Comparison of ENCODE assay signal across 16 cellular contexts in the genomic region with DNA sequence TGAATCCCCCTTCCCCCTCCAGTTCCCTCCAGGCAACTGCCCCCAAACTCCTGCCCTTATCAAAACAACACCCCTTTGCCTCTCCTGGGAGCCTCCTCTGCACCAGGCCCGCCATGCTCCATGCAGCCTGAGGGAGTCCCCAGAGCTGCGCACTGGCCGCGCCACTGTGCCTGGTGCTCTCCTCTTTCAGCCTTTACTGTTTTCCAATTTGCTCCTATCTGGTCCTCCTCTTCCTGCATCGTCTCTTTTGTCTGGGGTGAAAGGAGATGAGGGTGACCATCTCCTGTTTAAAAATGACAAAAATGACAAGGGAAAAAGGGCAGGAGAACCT.
A peak's percentile ranks its signal among the peaks of the same experiment; 100 is the strongest.
DNase-seq lines count a peak whose midpoint lies in the region; FAIRE-seq and TF ChIP-seq lines count a peak whose summit lies in the region.
"Had no signal": no experiment of that assay in that cellular context is flagged by ENCODE, and none has a peak within 500 bp of the region (broad histone marks: within the 10 kb centered on the region; RNA-seq: fewer than 3 reads in every experiment).

No MANE protein-coding gene starts in this region.

- H2AFZ ChIP-seq in neuronal stem cell (ENCODE audit: low read length) = no peak overlapping the region
- H2AFZ ChIP-seq: GM23248 had no signal

- intact Hi-C loops in Calu3 (cut with micrococcal nuclease; ENCODE audit: unreplicated experiment) = no loop called here

- H3K36me3 ChIP-seq in H7 (replicated peaks; ENCODE audit: control insufficient read depth, insufficient read depth, low read length) (no peaks in the 10 kb centered on the region), WERI-Rb-1 (no peaks in the 10 kb centered on the region), neuronal stem cell (replicated peaks in 1 of 2; ENCODE audit: control insufficient read depth in 2 of 2, insufficient read depth in 2 of 2, low read length in 2 of 2) (no peaks in the 10 kb centered on the region), BE2C (no peaks in the 10 kb centered on the region)
- H3K36me3 ChIP-seq: HAP-1 had no signal

- H2BK5ac ChIP-seq in neuronal stem cell (ENCODE audit: low read length) = no peak overlapping the region

- no peak overlapping the region for H4K91ac ChIP-seq in neuronal stem cell (ENCODE audit: low read depth, low read length, poor library complexity)

- H2BK120ac ChIP-seq in neuronal stem cell (ENCODE audit: low read depth, low read length) = no peak overlapping the region

- H3K27ac ChIP-seq in WERI-Rb-1 (no peak overlapping the region), neuronal stem cell (replicated peaks; ENCODE audit: low read length) (no peak overlapping the region)
- H3K27ac ChIP-seq: A549, GM23248 had no signal

- peak overlapping the region; percentile 32 for H3K23ac ChIP-seq in neuronal stem cell (ENCODE audit: low read depth, low read length, poor library complexity)

- TF ChIP-seq POLR2A in GM12891 (IDR thresholded peaks at IDR 0.05; ENCODE audit: low read depth, low read length) = no peak

- H4K8ac ChIP-seq in neuronal stem cell (ENCODE audit: low read depth, low read length) = no peak overlapping the region

- no peaks in the 10 kb centered on the region; the same call in 1 of the 2 replicates for H3K27me3 ChIP-seq in H7 (ENCODE audit: control insufficient read depth, insufficient read depth, low read length)
- H3K27me3 ChIP-seq in WERI-Rb-1 (ENCODE audit: insufficient read depth, low read depth, severe bottlenecking) = no peaks in the 10 kb centered on the region
- no peaks in the 10 kb centered on the region for H3K27me3 ChIP-seq in neuronal stem cell (ENCODE audit: control insufficient read depth in 3 of 3, insufficient read depth in 3 of 3, low read depth in 1 of 3, low read length in 3 of 3)
- no peaks in the 10 kb centered on the region for H3K27me3 ChIP-seq in BE2C

- BruUV-seq in Calu3 (replicated peaks; lab: Mats Ljungman, UMichigan) = no TSS peak

- peak overlapping the region; percentile 10 for H3K14ac ChIP-seq in neuronal stem cell (ENCODE audit: low read length)

- H3K4me3 ChIP-seq in H7 (ENCODE audit: insufficient read depth, low read depth, low read length) = no peak overlapping the region
- H3K4me3 ChIP-seq in WERI-Rb-1 (ENCODE audit: low read depth, low read length) = no peak overlapping the region
- no peak overlapping the region for H3K4me3 ChIP-seq in neuronal stem cell (ENCODE audit: low read length in 2 of 2)
- H3K4me3 ChIP-seq in BE2C (ENCODE audit: low read depth, low read length) = no peak overlapping the region
- H3K4me3 ChIP-seq: A549, GM23248, HAP-1 had no signal

- no peaks in the 10 kb centered on the region for H3K79me1 ChIP-seq in neuronal stem cell (ENCODE audit: low read depth, low read length)

- TF ChIP-seq CTCF in WERI-Rb-1 (IDR thresholded peaks at IDR 0.05; ENCODE audit: low read depth, low read length) (peak; percentile 42), BE2C (IDR thresholded peaks at IDR 0.05; ENCODE audit: low read depth, low read length) (no peak), Calu3 (IDR thresholded peaks at IDR 0.05; ENCODE audit: unreplicated experiment) (no peak)

- no peak overlapping the region for H3K4me3 Mint-ChIP-seq in Calu3 (ENCODE audit: low read depth, unreplicated experiment)
- H3K4me3 Mint-ChIP-seq: CD8-positive, alpha-beta T cell had no signal

- H2BK15ac ChIP-seq in neuronal stem cell (ENCODE audit: low read length) = no peak overlapping the region

- H3K18ac ChIP-seq in neuronal stem cell (ENCODE audit: low read length) = peak overlapping the region; percentile 30

- H3K4me1 Mint-ChIP-seq in Calu3 (ENCODE audit: low read depth, unreplicated experiment) = peaks cover 8% of the 10 kb centered on the region
- H3K4me1 Mint-ChIP-seq: CD14-positive monocyte had no signal

- CTCF ChIA-PET in Calu3 (lab: Charles Lee) = no interaction called here

- FAIRE-seq in GM12891 (lab: Jason Lieb, UNC) = no peak
- FAIRE-seq: A549 had no signal

- H2BK12ac ChIP-seq in neuronal stem cell (ENCODE audit: low read length) = no peak overlapping the region

- H3K4me1 ChIP-seq in neuronal stem cell (ENCODE audit: control insufficient read depth in 2 of 2, insufficient read depth in 1 of 2, low read depth in 1 of 2, low read length in 2 of 2) (no peaks in the 10 kb centered on the region), BE2C (no peaks in the 10 kb centered on the region)
- H3K4me1 ChIP-seq: A549, HAP-1 had no signal

- H3K9me3 Mint-ChIP-seq in Calu3 (ENCODE audit: low read depth, unreplicated experiment) = peaks cover 8% of the 10 kb centered on the region

- no peak overlapping the region for H2AK5ac ChIP-seq in neuronal stem cell (ENCODE audit: low read depth, low read length)

- whole genome bisulfite sequencing in neuronal stem cell (ENCODE audit: extremely low coverage in 2 of 2, insufficient read length in 2 of 2, insufficient replicate concordance in 1 of 2), 2 donors = no CpG with 5 or more reads among the region's 5 CpGs

- H3K4me2 ChIP-seq in neuronal stem cell (ENCODE audit: insufficient read depth, low read length, poor library complexity, severe bottlenecking) = no peak overlapping the region
- H3K4me2 ChIP-seq: A549 had no signal

- DNase-seq in H7 = peak; percentile 38
- DNase-seq in WERI-Rb-1 = no peak
- DNase-seq in ecto neural progenitor cell (ENCODE audit: low spot score) = peak; percentile 7
- no peak for DNase-seq in neuronal stem cell (ENCODE audit: low spot score)
- no peak for DNase-seq in occipital lobe (lab: John Stamatoyannopoulos, UW)
- no peak for DNase-seq in BE2C
- no peak for DNase-seq in GM12891 (ENCODE audit: insufficient read length, low spot score)
- no peak for DNase-seq in Calu3
- DNase-seq: CD8-positive, alpha-beta T cell; DND-41; GDM1; IMR-90 had no signal

- H3K4ac ChIP-seq in neuronal stem cell (ENCODE audit: low read length) = no peak overlapping the region

- no peaks in the 10 kb centered on the region for H3K36me3 Mint-ChIP-seq in Calu3 (ENCODE audit: insufficient read depth, unreplicated experiment)
- H3K36me3 Mint-ChIP-seq: CD14-positive monocyte; CD8-positive, alpha-beta T cell had no signal

- no peak overlapping the region for H3K27ac Mint-ChIP-seq in Calu3 (ENCODE audit: unreplicated experiment)
- H3K27ac Mint-ChIP-seq: CD8-positive, alpha-beta T cell had no signal

- peaks cover 70% of the 10 kb centered on the region for H3K27me3 Mint-ChIP-seq in Calu3 (ENCODE audit: unreplicated experiment)

- H3K9me3 ChIP-seq in WERI-Rb-1 (ENCODE audit: severe bottlenecking) (no peaks in the 10 kb centered on the region), neuronal stem cell (replicated peaks in 1 of 2; ENCODE audit: control insufficient read depth in 2 of 2, insufficient read depth in 1 of 2, low read depth in 1 of 2, low read length in 2 of 2) (peaks cover 0 to 3% of the 10 kb centered on the region in 2 donors), BE2C (no peaks in the 10 kb centered on the region)
- H3K9me3 ChIP-seq: HAP-1 had no signal

- no peak overlapping the region for H3K9ac ChIP-seq in neuronal stem cell (ENCODE audit: low read depth, low read length, poor library complexity)
- H3K9ac ChIP-seq: GM23248 had no signal

TF ChIP-seq in GM12891, 5 proteins besides CTCF, POLR2A, EP300 and RAD21:
- TF ChIP-seq POU2F2 (IDR thresholded peaks at IDR 0.05; ENCODE audit: low read depth, low read length) (no peak), POLR2AphosphoS5 (IDR thresholded peaks at IDR 0.05; ENCODE audit: low read depth, low read length) (no peak), SPI1 (IDR thresholded peaks at IDR 0.05; ENCODE audit: low read depth, low read length) (no peak), TAF1 (IDR thresholded peaks at IDR 0.05; ENCODE audit: low read depth, low read length) (no peak), PAX5 (IDR thresholded peaks at IDR 0.05; ENCODE audit: insufficient read depth, low read length, severe bottlenecking) (no peak)
TF ChIP-seq in GM12891: peak in this region for 0.

Comparison
In these comparisons a context has a peak if more than half of its experiments do, and no peak if none do; other contexts are left out.
1. DNase-seq: peak in H7 (single experiment) and ecto neural progenitor cell (single experiment); none in WERI-Rb-1 (single experiment), neuronal stem cell (single experiment), occipital lobe (single experiment), BE2C (single experiment), GM12891 (single experiment) and Calu3 (single experiment).